In the genomic region with DNA sequence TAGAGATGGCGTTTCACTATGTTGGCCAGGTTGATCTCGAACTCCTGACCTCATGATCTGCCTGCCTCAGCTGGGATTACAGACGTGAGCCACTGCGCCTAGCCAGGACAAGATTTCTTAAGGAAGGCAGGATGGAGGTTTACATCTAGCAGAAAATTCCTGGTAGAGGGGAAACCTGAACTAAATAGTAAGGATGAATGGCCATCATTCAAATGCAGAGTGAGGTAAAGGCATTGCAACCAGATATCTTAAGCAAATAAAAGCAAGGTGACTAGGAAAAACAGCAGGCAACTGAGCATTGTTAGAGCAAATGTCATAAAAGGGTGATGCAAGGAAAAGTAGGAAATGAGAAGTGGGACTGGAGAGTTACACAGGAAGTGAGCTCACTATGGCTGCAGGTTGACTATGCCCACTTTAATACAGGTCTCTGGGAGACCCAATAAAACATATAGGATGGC, we compare ENCODE assay signal across 2 cellular contexts.
TF ChIP-seq lines count a peak whose summit lies in the region.

No MANE protein-coding gene starts in this region.

TF ChIP-seq in HepG2, 621 proteins besides CTCF, POLR2A, EP300 and RAD21 (continued from another document):
- TF ChIP-seq, protein P1, sequence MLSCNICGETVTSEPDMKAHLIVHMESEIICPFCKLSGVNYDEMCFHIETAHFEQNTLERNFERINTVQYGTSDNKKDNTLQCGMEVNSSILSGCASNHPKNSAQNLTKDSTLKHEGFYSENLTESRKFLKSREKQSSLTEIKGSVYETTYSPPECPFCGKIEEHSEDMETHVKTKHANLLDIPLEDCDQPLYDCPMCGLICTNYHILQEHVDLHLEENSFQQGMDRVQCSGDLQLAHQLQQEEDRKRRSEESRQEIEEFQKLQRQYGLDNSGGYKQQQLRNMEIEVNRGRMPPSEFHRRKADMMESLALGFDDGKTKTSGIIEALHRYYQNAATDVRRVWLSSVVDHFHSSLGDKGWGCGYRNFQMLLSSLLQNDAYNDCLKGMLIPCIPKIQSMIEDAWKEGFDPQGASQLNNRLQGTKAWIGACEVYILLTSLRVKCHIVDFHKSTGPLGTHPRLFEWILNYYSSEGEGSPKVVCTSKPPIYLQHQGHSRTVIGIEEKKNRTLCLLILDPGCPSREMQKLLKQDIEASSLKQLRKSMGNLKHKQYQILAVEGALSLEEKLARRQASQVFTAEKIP (CRISPR knock-in tag; IDR thresholded peaks at IDR 0.05; ENCODE audit: borderline replicate concordance) = no peak
- TF ChIP-seq ZNF337 (CRISPR knock-in tag; IDR thresholded peaks at IDR 0.05; ENCODE audit: borderline replicate concordance, low read depth) (no peak), NBN (conservative IDR thresholded peaks at IDR 0.05) (no peak), TBX2 (CRISPR knock-in tag; IDR thresholded peaks at IDR 0.05; ENCODE audit: borderline replicate concordance) (no peak)

TF ChIP-seq in WTC11, 78 proteins besides CTCF, POLR2A, EP300 and RAD21 (continued from another document):
- TF ChIP-seq, protein P2, sequence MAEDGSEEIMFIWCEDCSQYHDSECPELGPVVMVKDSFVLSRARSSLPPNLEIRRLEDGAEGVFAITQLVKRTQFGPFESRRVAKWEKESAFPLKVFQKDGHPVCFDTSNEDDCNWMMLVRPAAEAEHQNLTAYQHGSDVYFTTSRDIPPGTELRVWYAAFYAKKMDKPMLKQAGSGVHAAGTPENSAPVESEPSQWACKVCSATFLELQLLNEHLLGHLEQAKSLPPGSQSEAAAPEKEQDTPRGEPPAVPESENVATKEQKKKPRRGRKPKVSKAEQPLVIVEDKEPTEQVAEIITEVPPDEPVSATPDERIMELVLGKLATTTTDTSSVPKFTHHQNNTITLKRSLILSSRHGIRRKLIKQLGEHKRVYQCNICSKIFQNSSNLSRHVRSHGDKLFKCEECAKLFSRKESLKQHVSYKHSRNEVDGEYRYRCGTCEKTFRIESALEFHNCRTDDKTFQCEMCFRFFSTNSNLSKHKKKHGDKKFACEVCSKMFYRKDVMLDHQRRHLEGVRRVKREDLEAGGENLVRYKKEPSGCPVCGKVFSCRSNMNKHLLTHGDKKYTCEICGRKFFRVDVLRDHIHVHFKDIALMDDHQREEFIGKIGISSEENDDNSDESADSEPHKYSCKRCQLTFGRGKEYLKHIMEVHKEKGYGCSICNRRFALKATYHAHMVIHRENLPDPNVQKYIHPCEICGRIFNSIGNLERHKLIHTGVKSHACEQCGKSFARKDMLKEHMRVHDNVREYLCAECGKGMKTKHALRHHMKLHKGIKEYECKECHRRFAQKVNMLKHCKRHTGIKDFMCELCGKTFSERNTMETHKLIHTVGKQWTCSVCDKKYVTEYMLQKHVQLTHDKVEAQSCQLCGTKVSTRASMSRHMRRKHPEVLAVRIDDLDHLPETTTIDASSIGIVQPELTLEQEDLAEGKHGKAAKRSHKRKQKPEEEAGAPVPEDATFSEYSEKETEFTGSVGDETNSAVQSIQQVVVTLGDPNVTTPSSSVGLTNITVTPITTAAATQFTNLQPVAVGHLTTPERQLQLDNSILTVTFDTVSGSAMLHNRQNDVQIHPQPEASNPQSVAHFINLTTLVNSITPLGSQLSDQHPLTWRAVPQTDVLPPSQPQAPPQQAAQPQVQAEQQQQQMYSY (CRISPR knock-in tag; IDR thresholded peaks at IDR 0.05) = no peak
- TF ChIP-seq NFYB (CRISPR knock-in tag; conservative IDR thresholded peaks at IDR 0.05; ENCODE audit: low read depth) (no peak), CREB1 (CRISPR knock-in tag; IDR thresholded peaks at IDR 0.05) (no peak), RORB (CRISPR knock-in tag; IDR thresholded peaks at IDR 0.05) (no peak), TEAD4 (CRISPR knock-in tag; IDR thresholded peaks at IDR 0.05) (no peak), ETV6 (CRISPR knock-in tag; IDR thresholded peaks at IDR 0.05) (peak; percentile 93), TEAD1 (CRISPR knock-in tag; IDR thresholded peaks at IDR 0.05) (peak; percentile 83), MXD4 (CRISPR knock-in tag; IDR thresholded peaks at IDR 0.05; ENCODE audit: borderline replicate concordance) (no peak), RELA (CRISPR knock-in tag; IDR thresholded peaks at IDR 0.05; ENCODE audit: borderline replicate concordance) (no peak), NR2C2 (CRISPR knock-in tag; IDR thresholded peaks at IDR 0.05) (no peak), JAZF1 (CRISPR knock-in tag; IDR thresholded peaks at IDR 0.05) (no peak), IRF2 (CRISPR knock-in tag; IDR thresholded peaks at IDR 0.05; ENCODE audit: borderline replicate concordance, low read depth) (no peak), ZNF121 (CRISPR knock-in tag; IDR thresholded peaks at IDR 0.05) (peak; percentile 63; the same call in 1 of the 2 replicates), KAT7 (CRISPR knock-in tag; IDR thresholded peaks at IDR 0.05; ENCODE audit: borderline replicate concordance) (no peak)
- TF ChIP-seq, protein P3, sequence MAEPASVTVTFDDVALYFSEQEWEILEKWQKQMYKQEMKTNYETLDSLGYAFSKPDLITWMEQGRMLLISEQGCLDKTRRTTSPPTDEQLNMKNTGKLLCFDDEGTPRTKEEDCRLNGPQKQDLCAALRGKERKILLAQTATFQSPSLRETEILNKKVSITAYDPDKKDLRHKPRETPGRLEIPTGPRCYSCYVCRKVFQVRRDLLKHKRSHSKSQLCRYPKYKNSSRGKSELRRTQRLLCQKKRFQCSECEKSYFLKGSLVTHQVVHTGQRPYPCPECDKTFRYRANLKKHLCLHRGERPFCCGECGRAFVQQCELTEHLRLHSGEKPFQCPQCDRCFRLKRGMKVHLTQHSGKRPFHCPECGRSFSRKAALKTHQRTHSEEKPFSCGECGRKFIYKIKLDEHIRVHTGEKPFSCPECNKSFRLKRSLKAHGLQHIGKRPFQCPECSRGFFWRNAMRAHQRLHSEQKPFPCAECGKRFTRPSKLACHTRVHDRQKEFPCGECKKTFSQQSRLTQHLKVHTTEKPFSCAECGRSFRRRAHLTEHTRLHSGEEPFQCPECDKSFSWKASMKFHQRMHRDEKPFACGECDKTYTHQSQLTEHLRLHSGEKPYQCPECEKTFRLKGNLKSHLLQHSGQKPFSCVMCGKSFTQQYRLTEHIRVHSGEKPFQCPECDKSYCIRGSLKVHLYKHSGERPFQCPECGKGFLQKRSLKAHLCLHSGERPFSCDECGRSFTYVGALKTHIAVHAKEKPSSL (CRISPR knock-in tag; conservative IDR thresholded peaks at IDR 0.05) = no peak
- TF ChIP-seq, protein P4, sequence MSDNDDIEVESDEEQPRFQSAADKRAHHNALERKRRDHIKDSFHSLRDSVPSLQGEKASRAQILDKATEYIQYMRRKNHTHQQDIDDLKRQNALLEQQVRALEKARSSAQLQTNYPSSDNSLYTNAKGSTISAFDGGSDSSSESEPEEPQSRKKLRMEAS (CRISPR knock-in tag; IDR thresholded peaks at IDR 0.05) = 0 out of 2 replicates have a peak, but pooled peaks have one; percentile 32
- TF ChIP-seq, protein P5, sequence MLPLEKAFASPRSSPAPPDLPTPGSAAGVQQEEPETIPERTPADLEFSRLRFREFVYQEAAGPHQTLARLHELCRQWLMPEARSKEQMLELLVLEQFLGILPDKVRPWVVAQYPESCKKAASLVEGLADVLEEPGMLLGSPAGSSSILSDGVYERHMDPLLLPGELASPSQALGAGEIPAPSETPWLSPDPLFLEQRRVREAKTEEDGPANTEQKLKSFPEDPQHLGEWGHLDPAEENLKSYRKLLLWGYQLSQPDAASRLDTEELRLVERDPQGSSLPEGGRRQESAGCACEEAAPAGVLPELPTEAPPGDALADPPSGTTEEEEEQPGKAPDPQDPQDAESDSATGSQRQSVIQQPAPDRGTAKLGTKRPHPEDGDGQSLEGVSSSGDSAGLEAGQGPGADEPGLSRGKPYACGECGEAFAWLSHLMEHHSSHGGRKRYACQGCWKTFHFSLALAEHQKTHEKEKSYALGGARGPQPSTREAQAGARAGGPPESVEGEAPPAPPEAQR (CRISPR knock-in tag; IDR thresholded peaks at IDR 0.05) = no peak
- TF ChIP-seq, protein P6, sequence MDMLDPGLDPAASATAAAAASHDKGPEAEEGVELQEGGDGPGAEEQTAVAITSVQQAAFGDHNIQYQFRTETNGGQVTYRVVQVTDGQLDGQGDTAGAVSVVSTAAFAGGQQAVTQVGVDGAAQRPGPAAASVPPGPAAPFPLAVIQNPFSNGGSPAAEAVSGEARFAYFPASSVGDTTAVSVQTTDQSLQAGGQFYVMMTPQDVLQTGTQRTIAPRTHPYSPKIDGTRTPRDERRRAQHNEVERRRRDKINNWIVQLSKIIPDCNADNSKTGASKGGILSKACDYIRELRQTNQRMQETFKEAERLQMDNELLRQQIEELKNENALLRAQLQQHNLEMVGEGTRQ (CRISPR knock-in tag; IDR thresholded peaks at IDR 0.05) = peak; percentile 17; the same call in 1 of the 2 replicates
- TF ChIP-seq, protein P7, sequence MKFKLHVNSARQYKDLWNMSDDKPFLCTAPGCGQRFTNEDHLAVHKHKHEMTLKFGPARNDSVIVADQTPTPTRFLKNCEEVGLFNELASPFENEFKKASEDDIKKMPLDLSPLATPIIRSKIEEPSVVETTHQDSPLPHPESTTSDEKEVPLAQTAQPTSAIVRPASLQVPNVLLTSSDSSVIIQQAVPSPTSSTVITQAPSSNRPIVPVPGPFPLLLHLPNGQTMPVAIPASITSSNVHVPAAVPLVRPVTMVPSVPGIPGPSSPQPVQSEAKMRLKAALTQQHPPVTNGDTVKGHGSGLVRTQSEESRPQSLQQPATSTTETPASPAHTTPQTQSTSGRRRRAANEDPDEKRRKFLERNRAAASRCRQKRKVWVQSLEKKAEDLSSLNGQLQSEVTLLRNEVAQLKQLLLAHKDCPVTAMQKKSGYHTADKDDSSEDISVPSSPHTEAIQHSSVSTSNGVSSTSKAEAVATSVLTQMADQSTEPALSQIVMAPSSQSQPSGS (CRISPR knock-in tag; IDR thresholded peaks at IDR 0.05; ENCODE audit: borderline replicate concordance, low read depth) = no peak
- TF ChIP-seq, protein P8, sequence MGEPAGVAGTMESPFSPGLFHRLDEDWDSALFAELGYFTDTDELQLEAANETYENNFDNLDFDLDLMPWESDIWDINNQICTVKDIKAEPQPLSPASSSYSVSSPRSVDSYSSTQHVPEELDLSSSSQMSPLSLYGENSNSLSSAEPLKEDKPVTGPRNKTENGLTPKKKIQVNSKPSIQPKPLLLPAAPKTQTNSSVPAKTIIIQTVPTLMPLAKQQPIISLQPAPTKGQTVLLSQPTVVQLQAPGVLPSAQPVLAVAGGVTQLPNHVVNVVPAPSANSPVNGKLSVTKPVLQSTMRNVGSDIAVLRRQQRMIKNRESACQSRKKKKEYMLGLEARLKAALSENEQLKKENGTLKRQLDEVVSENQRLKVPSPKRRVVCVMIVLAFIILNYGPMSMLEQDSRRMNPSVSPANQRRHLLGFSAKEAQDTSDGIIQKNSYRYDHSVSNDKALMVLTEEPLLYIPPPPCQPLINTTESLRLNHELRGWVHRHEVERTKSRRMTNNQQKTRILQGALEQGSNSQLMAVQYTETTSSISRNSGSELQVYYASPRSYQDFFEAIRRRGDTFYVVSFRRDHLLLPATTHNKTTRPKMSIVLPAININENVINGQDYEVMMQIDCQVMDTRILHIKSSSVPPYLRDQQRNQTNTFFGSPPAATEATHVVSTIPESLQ (CRISPR knock-in tag; IDR thresholded peaks at IDR 0.05) = no peak
- TF ChIP-seq, protein P9, sequence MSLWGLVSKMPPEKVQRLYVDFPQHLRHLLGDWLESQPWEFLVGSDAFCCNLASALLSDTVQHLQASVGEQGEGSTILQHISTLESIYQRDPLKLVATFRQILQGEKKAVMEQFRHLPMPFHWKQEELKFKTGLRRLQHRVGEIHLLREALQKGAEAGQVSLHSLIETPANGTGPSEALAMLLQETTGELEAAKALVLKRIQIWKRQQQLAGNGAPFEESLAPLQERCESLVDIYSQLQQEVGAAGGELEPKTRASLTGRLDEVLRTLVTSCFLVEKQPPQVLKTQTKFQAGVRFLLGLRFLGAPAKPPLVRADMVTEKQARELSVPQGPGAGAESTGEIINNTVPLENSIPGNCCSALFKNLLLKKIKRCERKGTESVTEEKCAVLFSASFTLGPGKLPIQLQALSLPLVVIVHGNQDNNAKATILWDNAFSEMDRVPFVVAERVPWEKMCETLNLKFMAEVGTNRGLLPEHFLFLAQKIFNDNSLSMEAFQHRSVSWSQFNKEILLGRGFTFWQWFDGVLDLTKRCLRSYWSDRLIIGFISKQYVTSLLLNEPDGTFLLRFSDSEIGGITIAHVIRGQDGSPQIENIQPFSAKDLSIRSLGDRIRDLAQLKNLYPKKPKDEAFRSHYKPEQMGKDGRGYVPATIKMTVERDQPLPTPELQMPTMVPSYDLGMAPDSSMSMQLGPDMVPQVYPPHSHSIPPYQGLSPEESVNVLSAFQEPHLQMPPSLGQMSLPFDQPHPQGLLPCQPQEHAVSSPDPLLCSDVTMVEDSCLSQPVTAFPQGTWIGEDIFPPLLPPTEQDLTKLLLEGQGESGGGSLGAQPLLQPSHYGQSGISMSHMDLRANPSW (CRISPR knock-in tag; conservative IDR thresholded peaks at IDR 0.05; ENCODE audit: low read depth) = no peak
